ENCODE assay signal across 8 cellular contexts in the genomic region with DNA sequence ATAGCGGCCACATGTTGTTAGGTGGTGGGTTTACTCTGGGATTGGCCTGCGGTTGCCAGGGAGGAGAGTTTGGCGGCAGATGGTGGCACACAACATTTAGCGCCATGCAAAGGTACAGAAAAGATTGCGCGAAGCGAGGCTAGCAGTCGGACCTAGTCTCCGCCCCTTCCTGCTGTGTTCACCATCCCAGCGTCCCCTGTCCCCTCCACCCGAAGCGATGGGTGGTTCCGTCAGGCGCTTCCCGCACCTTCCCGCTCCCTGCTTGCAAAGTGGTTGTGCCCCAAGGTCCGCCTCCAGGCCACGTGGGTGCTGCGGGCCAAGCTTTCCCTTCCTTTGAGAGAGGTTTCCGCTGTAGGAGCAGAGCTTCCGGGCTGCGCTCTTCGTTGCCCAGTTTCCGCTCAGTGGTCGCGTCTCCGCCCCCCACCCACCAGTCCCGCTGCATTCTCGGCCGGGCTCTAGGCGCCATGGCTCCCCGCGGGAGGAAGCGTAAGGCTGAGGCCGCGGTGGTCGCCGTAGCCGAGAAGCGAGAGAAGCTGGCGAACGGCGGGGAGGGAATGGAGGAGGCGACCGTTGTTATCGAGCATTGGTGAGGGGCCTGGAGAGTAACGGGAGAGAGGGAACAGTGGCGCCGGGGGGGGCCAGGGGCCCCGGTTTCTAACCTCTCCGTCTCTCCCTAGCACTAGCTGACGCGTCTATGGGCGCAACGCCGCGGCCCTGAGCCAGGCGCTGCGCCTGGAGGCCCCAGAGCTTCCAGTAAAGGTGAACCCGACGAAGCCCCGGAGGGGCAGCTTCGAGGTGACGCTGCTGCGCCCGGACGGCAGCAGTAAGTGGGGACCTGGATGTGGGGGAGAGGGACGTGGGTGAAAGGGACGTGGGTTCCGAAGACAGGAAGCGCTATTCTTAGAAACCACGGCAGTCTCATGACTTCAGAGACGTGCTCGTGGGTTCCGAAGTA. TPM values are rescaled to one million over a fixed set of nuclear protein-coding genes. Genes with fewer than 3 reads are reported as not detected.
A peak's percentile ranks its signal among the peaks of the same experiment; 100 is the strongest.
DNase-seq lines count a peak whose midpoint lies in the region; ATAC-seq and TF ChIP-seq lines count a peak whose summit lies in the region.

A gene with protein sequence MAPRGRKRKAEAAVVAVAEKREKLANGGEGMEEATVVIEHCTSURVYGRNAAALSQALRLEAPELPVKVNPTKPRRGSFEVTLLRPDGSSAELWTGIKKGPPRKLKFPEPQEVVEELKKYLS (plus strand): TSS at position 360 of the 955 bp plus-strand sequence. CDS start 105 bp downstream, at position 465.

- H3K27me3 ChIP-seq in GM06990 (replicated peaks; ENCODE audit: control insufficient read depth, insufficient read depth, low read length) = no peaks in the 10 kb centered on the region

- DNase-seq in GM06990 (ENCODE audit: extremely low read depth, insufficient read length) (peak; percentile 96), NCI-H1092 (lab: John Stamatoyannopoulos, UW) (peak; percentile 98), glomerular endothelial cell (ENCODE audit: extremely low read depth, low read depth, low spot score) (peak; percentile 79), occipital lobe (lab: John Stamatoyannopoulos, UW) (peak; percentile 94)
- DNase-seq in activated naive CD4-positive, alpha-beta T cell treated with anti-CD3 and anti-CD28 coated beads, Interleukin-2, amount 50 U/mL, for 72 hours (ENCODE audit: low spot score in 2 of 2) = peak; percentile 92 to 95

- no peak for TF ChIP-seq CTCF in GM06990 (IDR thresholded peaks at IDR 0.05; ENCODE audit: insufficient read depth, low read length, poor library complexity, severe bottlenecking)

- H3K27ac ChIP-seq in temporal lobe (ENCODE audit: low read depth, low read length) = peak within 1 kb of the TSS; percentile 82

- ATAC-seq in HG02588 (IDR thresholded peaks at IDR 0.05; ENCODE audit: unreplicated experiment) = peak; percentile 89
- peak; percentile 98 for ATAC-seq in SK-N-SH treated with all-trans-retinoic acid at 6 μM for 48 hours
- ATAC-seq in activated naive CD4-positive, alpha-beta T cell treated with anti-CD3 and anti-CD28 coated beads, Interleukin-2, amount 50 U/mL, for 72 hours = peak; percentile 94 to 96

- peak within 1 kb of the TSS; percentile 91 for H3K4me3 ChIP-seq in GM06990 (replicated peaks; ENCODE audit: low read depth, low read length)

- no peaks in the 10 kb centered on the region for H3K9me3 Mint-ChIP-seq in activated naive CD4-positive, alpha-beta T cell treated with anti-CD3 and anti-CD28 coated beads, Interleukin-2, amount 50 U/mL, for 72 hours

- peaks cover 30 to 40% of the 10 kb centered on the region in 2 donors for H3K36me3 Mint-ChIP-seq in activated naive CD4-positive, alpha-beta T cell treated with anti-CD3 and anti-CD28 coated beads, Interleukin-2, amount 50 U/mL, for 72 hours

- peak within 1 kb of the TSS; percentile 99 for H3K27ac Mint-ChIP-seq in activated naive CD4-positive, alpha-beta T cell treated with anti-CD3 and anti-CD28 coated beads, Interleukin-2, amount 50 U/mL, for 72 hours

- peaks cover 29% of the 10 kb centered on the region for H3K36me3 ChIP-seq in GM06990 (ENCODE audit: control insufficient read depth, insufficient read depth, low read length)

TF ChIP-seq in SK-N-SH treated with all-trans-retinoic acid at 6 μM for 48 hours, 23 proteins besides CTCF, POLR2A, EP300 and RAD21 (continues in another document):
- TF ChIP-seq ZNF8 (CRISPR knock-in tag; IDR thresholded peaks at IDR 0.05) (peak; percentile 37; the same call in 1 of the 2 replicates), ZFP3 (CRISPR knock-in tag; IDR thresholded peaks at IDR 0.05) (no peak), GLIS3 (CRISPR knock-in tag; IDR thresholded peaks at IDR 0.05) (peak; percentile 37; the same call in 1 of the 2 replicates), ZFP30 (CRISPR knock-in tag; IDR thresholded peaks at IDR 0.05) (no peak), SNAI2 (CRISPR knock-in tag; IDR thresholded peaks at IDR 0.05) (no peak), ISL1 (CRISPR knock-in tag; IDR thresholded peaks at IDR 0.05) (no peak), ZC3H10 (CRISPR knock-in tag; IDR thresholded peaks at IDR 0.05) (peak; percentile 33), TCF4 (CRISPR knock-in tag; IDR thresholded peaks at IDR 0.05; ENCODE audit: borderline replicate concordance) (no peak), ARNTL (CRISPR knock-in tag; IDR thresholded peaks at IDR 0.05; ENCODE audit: borderline replicate concordance, low read depth) (no peak), ESRRG (CRISPR knock-in tag; IDR thresholded peaks at IDR 0.05) (no peak), RARB (CRISPR knock-in tag; IDR thresholded peaks at IDR 0.05) (no peak), ZNF565 (CRISPR knock-in tag; conservative IDR thresholded peaks at IDR 0.05; ENCODE audit: low read depth) (0 out of 2 replicates have a peak, but pooled peaks have one; percentile 52), PPARA (CRISPR knock-in tag; IDR thresholded peaks at IDR 0.05; ENCODE audit: borderline replicate concordance) (no peak), ZNF70 (CRISPR knock-in tag; IDR thresholded peaks at IDR 0.05) (no peak), OSR1 (CRISPR knock-in tag; IDR thresholded peaks at IDR 0.05) (no peak), TOX (CRISPR knock-in tag; IDR thresholded peaks at IDR 0.05; ENCODE audit: borderline replicate concordance) (no peak), BACH2 (CRISPR knock-in tag; IDR thresholded peaks at IDR 0.05; ENCODE audit: borderline replicate concordance) (no peak)
- TF ChIP-seq, protein P1, sequence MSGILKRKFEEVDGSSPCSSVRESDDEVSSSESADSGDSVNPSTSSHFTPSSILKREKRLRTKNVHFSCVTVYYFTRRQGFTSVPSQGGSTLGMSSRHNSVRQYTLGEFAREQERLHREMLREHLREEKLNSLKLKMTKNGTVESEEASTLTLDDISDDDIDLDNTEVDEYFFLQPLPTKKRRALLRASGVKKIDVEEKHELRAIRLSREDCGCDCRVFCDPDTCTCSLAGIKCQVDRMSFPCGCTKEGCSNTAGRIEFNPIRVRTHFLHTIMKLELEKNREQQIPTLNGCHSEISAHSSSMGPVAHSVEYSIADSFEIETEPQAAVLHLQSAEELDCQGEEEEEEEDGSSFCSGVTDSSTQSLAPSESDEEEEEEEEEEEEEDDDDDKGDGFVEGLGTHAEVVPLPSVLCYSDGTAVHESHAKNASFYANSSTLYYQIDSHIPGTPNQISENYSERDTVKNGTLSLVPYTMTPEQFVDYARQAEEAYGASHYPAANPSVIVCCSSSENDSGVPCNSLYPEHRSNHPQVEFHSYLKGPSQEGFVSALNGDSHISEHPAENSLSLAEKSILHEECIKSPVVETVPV (CRISPR knock-in tag; IDR thresholded peaks at IDR 0.05) = no peak
- TF ChIP-seq, protein P2, sequence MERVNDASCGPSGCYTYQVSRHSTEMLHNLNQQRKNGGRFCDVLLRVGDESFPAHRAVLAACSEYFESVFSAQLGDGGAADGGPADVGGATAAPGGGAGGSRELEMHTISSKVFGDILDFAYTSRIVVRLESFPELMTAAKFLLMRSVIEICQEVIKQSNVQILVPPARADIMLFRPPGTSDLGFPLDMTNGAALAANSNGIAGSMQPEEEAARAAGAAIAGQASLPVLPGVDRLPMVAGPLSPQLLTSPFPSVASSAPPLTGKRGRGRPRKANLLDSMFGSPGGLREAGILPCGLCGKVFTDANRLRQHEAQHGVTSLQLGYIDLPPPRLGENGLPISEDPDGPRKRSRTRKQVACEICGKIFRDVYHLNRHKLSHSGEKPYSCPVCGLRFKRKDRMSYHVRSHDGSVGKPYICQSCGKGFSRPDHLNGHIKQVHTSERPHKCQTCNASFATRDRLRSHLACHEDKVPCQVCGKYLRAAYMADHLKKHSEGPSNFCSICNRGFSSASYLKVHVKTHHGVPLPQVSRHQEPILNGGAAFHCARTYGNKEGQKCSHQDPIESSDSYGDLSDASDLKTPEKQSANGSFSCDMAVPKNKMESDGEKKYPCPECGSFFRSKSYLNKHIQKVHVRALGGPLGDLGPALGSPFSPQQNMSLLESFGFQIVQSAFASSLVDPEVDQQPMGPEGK (CRISPR knock-in tag; IDR thresholded peaks at IDR 0.05; ENCODE audit: borderline replicate concordance) = peak; percentile 61; the same call in 1 of the 2 replicates
- TF ChIP-seq, protein P3, sequence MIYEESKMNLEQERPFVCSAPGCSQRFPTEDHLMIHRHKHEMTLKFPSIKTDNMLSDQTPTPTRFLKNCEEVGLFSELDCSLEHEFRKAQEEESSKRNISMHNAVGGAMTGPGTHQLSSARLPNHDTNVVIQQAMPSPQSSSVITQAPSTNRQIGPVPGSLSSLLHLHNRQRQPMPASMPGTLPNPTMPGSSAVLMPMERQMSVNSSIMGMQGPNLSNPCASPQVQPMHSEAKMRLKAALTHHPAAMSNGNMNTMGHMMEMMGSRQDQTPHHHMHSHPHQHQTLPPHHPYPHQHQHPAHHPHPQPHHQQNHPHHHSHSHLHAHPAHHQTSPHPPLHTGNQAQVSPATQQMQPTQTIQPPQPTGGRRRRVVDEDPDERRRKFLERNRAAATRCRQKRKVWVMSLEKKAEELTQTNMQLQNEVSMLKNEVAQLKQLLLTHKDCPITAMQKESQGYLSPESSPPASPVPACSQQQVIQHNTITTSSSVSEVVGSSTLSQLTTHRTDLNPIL (CRISPR knock-in tag; IDR thresholded peaks at IDR 0.05; ENCODE audit: low read depth) = peak; percentile 70; the same call in 1 of the 2 replicates
- TF ChIP-seq, protein P4, sequence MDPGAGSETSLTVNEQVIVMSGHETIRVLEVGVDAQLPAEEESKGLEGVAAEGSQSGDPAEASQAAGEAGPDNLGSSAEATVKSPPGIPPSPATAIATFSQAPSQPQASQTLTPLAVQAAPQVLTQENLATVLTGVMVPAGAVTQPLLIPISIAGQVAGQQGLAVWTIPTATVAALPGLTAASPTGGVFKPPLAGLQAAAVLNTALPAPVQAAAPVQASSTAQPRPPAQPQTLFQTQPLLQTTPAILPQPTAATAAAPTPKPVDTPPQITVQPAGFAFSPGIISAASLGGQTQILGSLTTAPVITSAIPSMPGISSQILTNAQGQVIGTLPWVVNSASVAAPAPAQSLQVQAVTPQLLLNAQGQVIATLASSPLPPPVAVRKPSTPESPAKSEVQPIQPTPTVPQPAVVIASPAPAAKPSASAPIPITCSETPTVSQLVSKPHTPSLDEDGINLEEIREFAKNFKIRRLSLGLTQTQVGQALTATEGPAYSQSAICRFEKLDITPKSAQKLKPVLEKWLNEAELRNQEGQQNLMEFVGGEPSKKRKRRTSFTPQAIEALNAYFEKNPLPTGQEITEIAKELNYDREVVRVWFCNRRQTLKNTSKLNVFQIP (CRISPR knock-in tag; IDR thresholded peaks at IDR 0.05; ENCODE audit: borderline replicate concordance, low read depth) = no peak

RNA-seq across cellular contexts. Expression of the gene that starts here (rescaled TPM):
- 100 to 1,000 TPM; 156 to 237 TPM for total RNA-seq in activated naive CD4-positive, alpha-beta T cell treated with anti-CD3 and anti-CD28 coated beads, Interleukin-2, amount 50 U/mL, for 72 hours
- total RNA-seq in glomerular endothelial cell = 160 and 174 TPM in 2 replicates
- total RNA-seq in occipital lobe = 48.5 TPM
- 44.0 TPM for total RNA-seq in temporal lobe

Comparison
In these comparisons a context has a peak if more than half of its experiments do, and no peak if none do; other contexts are left out.
1. Peak in every context shown above with its lines: DNase-seq, ATAC-seq, H3K4me3 ChIP-seq and H3K27ac ChIP-seq.